7 cellular contexts compared by ENCODE assay signal in genomic region chr7:119957335-119957734, GRCh38.
"Had no signal": no experiment of that assay in that cellular context is flagged by ENCODE, and none has a peak within 500 bp of the region (broad histone marks: within the 10 kb centered on the region; RNA-seq: fewer than 3 reads in every experiment).

No MANE protein-coding gene starts in this region.

- H2AFZ ChIP-seq: GM23248 had no signal

- ATAC-seq: HCT116 had no signal

- H3K36me3 ChIP-seq: HAP-1 had no signal

- H3K4me3 ChIP-seq: GM23248, HAP-1 had no signal

- H3K9ac ChIP-seq: GM23248 had no signal

- H3K4me1 ChIP-seq: HAP-1 had no signal

- H3K27ac ChIP-seq: GM23248 had no signal

- FAIRE-seq: HTR-8/SVneo had no signal

- DNase-seq: GM23248, GOT3, H7, KBM-7 had no signal

- H3K9me3 ChIP-seq: HAP-1 had no signal
